1 cellular context compared by ENCODE assay signal in the genomic region with DNA sequence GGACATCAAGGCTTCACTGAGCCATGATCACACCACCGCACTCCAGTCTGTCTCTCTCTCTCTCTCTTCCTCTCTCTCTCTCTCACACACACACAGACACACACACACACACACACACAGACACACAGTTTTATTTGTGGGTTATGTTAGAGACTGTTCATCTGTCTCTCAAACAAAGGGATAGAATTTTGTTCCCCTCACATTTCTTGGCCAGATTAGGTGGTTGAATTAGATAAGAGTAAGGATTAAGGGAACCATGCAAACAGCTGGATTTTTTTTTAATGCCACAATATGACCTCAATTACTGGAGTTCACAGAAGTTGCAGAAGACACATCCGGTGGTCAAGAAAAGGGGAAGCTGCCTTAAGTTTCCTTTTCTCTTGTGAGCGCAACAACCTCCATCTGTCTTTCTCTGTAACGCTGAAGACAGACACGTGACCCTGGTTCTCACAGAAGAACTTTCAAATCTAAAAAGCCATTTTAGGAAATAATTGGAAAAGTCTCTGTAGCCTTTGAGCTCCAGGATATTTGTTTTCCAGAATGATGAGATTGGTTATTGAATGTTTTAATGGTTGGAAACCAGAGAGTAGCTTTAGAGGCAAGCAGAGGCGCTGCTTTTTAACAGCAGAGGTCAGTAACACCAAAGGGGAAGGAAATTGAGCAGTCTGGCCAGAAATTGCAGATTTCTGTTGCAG.
TF ChIP-seq lines count a peak whose summit lies in the region.

No MANE protein-coding gene starts in this region.

TF ChIP-seq in HepG2, 621 proteins besides CTCF, POLR2A, EP300 and RAD21 (continued from another document and continues in another):
- 0 out of 2 replicates have a peak, but pooled peaks have one; percentile 22 for TF ChIP-seq ZNF263 (CRISPR knock-in tag; IDR thresholded peaks at IDR 0.05)
- TF ChIP-seq DMAP1 (CRISPR knock-in tag; IDR thresholded peaks at IDR 0.05): no peak
- no peak for TF ChIP-seq ZNF101 (CRISPR knock-in tag; IDR thresholded peaks at IDR 0.05; ENCODE audit: borderline replicate concordance, low read depth)
- no peak for TF ChIP-seq HHEX (CRISPR knock-in tag; IDR thresholded peaks at IDR 0.05)
- TF ChIP-seq KDM1A (CRISPR knock-in tag; IDR thresholded peaks at IDR 0.05): no peak
- peak; percentile 10; the same call in 1 of the 2 replicates for TF ChIP-seq NFE2L2 (IDR thresholded peaks at IDR 0.05; ENCODE audit: low read length)
- TF ChIP-seq SIX1 (CRISPR knock-in tag; IDR thresholded peaks at IDR 0.05; ENCODE audit: borderline replicate concordance): 0 out of 2 replicates have a peak, but pooled peaks have one; percentile 29
- no peak for TF ChIP-seq ATRX (CRISPR knock-in tag; IDR thresholded peaks at IDR 0.05; ENCODE audit: borderline replicate concordance)
- TF ChIP-seq, protein P1, sequence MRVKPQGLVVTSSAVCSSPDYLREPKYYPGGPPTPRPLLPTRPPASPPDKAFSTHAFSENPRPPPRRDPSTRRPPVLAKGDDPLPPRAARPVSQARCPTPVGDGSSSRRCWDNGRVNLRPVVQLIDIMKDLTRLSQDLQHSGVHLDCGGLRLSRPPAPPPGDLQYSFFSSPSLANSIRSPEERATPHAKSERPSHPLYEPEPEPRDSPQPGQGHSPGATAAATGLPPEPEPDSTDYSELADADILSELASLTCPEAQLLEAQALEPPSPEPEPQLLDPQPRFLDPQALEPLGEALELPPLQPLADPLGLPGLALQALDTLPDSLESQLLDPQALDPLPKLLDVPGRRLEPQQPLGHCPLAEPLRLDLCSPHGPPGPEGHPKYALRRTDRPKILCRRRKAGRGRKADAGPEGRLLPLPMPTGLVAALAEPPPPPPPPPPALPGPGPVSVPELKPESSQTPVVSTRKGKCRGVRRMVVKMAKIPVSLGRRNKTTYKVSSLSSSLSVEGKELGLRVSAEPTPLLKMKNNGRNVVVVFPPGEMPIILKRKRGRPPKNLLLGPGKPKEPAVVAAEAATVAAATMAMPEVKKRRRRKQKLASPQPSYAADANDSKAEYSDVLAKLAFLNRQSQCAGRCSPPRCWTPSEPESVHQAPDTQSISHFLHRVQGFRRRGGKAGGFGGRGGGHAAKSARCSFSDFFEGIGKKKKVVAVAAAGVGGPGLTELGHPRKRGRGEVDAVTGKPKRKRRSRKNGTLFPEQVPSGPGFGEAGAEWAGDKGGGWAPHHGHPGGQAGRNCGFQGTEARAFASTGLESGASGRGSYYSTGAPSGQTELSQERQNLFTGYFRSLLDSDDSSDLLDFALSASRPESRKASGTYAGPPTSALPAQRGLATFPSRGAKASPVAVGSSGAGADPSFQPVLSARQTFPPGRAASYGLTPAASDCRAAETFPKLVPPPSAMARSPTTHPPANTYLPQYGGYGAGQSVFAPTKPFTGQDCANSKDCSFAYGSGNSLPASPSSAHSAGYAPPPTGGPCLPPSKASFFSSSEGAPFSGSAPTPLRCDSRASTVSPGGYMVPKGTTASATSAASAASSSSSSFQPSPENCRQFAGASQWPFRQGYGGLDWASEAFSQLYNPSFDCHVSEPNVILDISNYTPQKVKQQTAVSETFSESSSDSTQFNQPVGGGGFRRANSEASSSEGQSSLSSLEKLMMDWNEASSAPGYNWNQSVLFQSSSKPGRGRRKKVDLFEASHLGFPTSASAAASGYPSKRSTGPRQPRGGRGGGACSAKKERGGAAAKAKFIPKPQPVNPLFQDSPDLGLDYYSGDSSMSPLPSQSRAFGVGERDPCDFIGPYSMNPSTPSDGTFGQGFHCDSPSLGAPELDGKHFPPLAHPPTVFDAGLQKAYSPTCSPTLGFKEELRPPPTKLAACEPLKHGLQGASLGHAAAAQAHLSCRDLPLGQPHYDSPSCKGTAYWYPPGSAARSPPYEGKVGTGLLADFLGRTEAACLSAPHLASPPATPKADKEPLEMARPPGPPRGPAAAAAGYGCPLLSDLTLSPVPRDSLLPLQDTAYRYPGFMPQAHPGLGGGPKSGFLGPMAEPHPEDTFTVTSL (CRISPR knock-in tag; IDR thresholded peaks at IDR 0.05; ENCODE audit: borderline replicate concordance): no peak
- 0 out of 2 replicates have a peak, but pooled peaks have one; percentile 37 for TF ChIP-seq ZNF34 (CRISPR knock-in tag; IDR thresholded peaks at IDR 0.05; ENCODE audit: borderline replicate concordance)
- TF ChIP-seq, protein P2, sequence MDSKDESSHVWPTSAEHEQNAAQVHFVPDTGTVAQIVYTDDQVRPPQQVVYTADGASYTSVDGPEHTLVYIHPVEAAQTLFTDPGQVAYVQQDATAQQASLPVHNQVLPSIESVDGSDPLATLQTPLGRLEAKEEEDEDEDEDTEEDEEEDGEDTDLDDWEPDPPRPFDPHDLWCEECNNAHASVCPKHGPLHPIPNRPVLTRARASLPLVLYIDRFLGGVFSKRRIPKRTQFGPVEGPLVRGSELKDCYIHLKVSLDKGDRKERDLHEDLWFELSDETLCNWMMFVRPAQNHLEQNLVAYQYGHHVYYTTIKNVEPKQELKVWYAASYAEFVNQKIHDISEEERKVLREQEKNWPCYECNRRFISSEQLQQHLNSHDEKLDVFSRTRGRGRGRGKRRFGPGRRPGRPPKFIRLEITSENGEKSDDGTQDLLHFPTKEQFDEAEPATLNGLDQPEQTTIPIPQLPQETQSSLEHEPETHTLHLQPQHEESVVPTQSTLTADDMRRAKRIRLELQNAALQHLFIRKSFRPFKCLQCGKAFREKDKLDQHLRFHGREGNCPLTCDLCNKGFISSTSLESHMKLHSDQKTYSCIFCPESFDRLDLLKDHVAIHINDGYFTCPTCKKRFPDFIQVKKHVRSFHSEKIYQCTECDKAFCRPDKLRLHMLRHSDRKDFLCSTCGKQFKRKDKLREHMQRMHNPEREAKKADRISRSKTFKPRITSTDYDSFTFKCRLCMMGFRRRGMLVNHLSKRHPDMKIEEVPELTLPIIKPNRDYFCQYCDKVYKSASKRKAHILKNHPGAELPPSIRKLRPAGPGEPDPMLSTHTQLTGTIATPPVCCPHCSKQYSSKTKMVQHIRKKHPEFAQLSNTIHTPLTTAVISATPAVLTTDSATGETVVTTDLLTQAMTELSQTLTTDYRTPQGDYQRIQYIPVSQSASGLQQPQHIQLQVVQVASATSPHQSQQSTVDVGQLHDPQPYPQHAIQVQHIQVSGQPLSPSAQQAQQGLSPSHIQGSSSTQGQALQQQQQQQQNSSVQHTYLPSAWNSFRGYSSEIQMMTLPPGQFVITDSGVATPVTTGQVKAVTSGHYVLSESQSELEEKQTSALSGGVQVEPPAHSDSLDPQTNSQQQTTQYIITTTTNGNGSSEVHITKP (CRISPR knock-in tag; IDR thresholded peaks at IDR 0.05; ENCODE audit: low read depth): peak; percentile 54; the same call in 1 of the 2 replicates
- TF ChIP-seq, protein P3, sequence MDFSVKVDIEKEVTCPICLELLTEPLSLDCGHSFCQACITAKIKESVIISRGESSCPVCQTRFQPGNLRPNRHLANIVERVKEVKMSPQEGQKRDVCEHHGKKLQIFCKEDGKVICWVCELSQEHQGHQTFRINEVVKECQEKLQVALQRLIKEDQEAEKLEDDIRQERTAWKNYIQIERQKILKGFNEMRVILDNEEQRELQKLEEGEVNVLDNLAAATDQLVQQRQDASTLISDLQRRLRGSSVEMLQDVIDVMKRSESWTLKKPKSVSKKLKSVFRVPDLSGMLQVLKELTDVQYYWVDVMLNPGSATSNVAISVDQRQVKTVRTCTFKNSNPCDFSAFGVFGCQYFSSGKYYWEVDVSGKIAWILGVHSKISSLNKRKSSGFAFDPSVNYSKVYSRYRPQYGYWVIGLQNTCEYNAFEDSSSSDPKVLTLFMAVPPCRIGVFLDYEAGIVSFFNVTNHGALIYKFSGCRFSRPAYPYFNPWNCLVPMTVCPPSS (IDR thresholded peaks at IDR 0.05): no peak
- TF ChIP-seq BHLHE40 (IDR thresholded peaks at IDR 0.05; ENCODE audit: low read length): peak; percentile 7; the same call in 1 of the 2 replicates
- TF ChIP-seq SALL2 (CRISPR knock-in tag; IDR thresholded peaks at IDR 0.05): peak; percentile 53; the same call in 1 of the 2 replicates
- TF ChIP-seq TARDBP (CRISPR knock-in tag; IDR thresholded peaks at IDR 0.05): no peak; the same call in 1 of the 2 replicates
- no peak for TF ChIP-seq ZNF260 (CRISPR knock-in tag; IDR thresholded peaks at IDR 0.05; ENCODE audit: borderline replicate concordance, low read depth)
- TF ChIP-seq ZNF782 (CRISPR knock-in tag; IDR thresholded peaks at IDR 0.05; ENCODE audit: borderline replicate concordance): no peak
- TF ChIP-seq ZNF251 (CRISPR knock-in tag; IDR thresholded peaks at IDR 0.05): no peak
- TF ChIP-seq ZNF230 (CRISPR knock-in tag; IDR thresholded peaks at IDR 0.05): peak; percentile 22; the same call in 1 of the 2 replicates
- no peak; the same call in 1 of the 2 replicates for TF ChIP-seq ZNF256 (CRISPR knock-in tag; conservative IDR thresholded peaks at IDR 0.05)
- TF ChIP-seq, protein P4, sequence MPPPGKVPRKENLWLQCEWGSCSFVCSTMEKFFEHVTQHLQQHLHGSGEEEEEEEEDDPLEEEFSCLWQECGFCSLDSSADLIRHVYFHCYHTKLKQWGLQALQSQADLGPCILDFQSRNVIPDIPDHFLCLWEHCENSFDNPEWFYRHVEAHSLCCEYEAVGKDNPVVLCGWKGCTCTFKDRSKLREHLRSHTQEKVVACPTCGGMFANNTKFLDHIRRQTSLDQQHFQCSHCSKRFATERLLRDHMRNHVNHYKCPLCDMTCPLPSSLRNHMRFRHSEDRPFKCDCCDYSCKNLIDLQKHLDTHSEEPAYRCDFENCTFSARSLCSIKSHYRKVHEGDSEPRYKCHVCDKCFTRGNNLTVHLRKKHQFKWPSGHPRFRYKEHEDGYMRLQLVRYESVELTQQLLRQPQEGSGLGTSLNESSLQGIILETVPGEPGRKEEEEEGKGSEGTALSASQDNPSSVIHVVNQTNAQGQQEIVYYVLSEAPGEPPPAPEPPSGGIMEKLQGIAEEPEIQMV (CRISPR knock-in tag; IDR thresholded peaks at IDR 0.05; ENCODE audit: low read depth): 0 out of 2 replicates have a peak, but pooled peaks have one; percentile 39
- TF ChIP-seq ZSCAN25 (CRISPR knock-in tag; IDR thresholded peaks at IDR 0.05): no peak
- TF ChIP-seq, protein P5, sequence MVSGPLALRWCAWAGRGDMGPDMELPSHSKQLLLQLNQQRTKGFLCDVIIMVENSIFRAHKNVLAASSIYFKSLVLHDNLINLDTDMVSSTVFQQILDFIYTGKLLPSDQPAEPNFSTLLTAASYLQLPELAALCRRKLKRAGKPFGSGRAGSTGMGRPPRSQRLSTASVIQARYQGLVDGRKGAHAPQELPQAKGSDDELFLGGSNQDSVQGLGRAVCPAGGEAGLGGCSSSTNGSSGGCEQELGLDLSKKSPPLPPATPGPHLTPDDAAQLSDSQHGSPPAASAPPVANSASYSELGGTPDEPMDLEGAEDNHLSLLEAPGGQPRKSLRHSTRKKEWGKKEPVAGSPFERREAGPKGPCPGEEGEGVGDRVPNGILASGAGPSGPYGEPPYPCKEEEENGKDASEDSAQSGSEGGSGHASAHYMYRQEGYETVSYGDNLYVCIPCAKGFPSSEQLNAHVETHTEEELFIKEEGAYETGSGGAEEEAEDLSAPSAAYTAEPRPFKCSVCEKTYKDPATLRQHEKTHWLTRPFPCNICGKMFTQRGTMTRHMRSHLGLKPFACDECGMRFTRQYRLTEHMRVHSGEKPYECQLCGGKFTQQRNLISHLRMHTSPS (CRISPR knock-in tag; IDR thresholded peaks at IDR 0.05; ENCODE audit: low read depth): no peak
- TF ChIP-seq, protein P6, sequence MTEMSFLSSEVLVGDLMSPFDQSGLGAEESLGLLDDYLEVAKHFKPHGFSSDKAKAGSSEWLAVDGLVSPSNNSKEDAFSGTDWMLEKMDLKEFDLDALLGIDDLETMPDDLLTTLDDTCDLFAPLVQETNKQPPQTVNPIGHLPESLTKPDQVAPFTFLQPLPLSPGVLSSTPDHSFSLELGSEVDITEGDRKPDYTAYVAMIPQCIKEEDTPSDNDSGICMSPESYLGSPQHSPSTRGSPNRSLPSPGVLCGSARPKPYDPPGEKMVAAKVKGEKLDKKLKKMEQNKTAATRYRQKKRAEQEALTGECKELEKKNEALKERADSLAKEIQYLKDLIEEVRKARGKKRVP (CRISPR knock-in tag; IDR thresholded peaks at IDR 0.05): no peak
- TF ChIP-seq SRSF1 (optimal IDR thresholded peaks at IDR 0.05; ENCODE audit: low read depth, low read length): no peak
- no peak for TF ChIP-seq SYNCRIP (IDR thresholded peaks at IDR 0.05; ENCODE audit: insufficient read depth, low read depth, low read length)
- no peak for TF ChIP-seq SMAD1 (CRISPR knock-in tag; IDR thresholded peaks at IDR 0.05; ENCODE audit: borderline replicate concordance, low read depth)
- TF ChIP-seq HOXA9 (CRISPR knock-in tag; IDR thresholded peaks at IDR 0.05; ENCODE audit: borderline replicate concordance): no peak
- TF ChIP-seq ZBTB21 (CRISPR knock-in tag; IDR thresholded peaks at IDR 0.05): peak; percentile 35; the same call in 1 of the 2 replicates
- no peak for TF ChIP-seq ZNF549 (CRISPR knock-in tag; IDR thresholded peaks at IDR 0.05)
- no peak for TF ChIP-seq PTBP1 (IDR thresholded peaks at IDR 0.05; ENCODE audit: low read depth, low read length, poor library complexity, severe bottlenecking)
- TF ChIP-seq, protein P7, sequence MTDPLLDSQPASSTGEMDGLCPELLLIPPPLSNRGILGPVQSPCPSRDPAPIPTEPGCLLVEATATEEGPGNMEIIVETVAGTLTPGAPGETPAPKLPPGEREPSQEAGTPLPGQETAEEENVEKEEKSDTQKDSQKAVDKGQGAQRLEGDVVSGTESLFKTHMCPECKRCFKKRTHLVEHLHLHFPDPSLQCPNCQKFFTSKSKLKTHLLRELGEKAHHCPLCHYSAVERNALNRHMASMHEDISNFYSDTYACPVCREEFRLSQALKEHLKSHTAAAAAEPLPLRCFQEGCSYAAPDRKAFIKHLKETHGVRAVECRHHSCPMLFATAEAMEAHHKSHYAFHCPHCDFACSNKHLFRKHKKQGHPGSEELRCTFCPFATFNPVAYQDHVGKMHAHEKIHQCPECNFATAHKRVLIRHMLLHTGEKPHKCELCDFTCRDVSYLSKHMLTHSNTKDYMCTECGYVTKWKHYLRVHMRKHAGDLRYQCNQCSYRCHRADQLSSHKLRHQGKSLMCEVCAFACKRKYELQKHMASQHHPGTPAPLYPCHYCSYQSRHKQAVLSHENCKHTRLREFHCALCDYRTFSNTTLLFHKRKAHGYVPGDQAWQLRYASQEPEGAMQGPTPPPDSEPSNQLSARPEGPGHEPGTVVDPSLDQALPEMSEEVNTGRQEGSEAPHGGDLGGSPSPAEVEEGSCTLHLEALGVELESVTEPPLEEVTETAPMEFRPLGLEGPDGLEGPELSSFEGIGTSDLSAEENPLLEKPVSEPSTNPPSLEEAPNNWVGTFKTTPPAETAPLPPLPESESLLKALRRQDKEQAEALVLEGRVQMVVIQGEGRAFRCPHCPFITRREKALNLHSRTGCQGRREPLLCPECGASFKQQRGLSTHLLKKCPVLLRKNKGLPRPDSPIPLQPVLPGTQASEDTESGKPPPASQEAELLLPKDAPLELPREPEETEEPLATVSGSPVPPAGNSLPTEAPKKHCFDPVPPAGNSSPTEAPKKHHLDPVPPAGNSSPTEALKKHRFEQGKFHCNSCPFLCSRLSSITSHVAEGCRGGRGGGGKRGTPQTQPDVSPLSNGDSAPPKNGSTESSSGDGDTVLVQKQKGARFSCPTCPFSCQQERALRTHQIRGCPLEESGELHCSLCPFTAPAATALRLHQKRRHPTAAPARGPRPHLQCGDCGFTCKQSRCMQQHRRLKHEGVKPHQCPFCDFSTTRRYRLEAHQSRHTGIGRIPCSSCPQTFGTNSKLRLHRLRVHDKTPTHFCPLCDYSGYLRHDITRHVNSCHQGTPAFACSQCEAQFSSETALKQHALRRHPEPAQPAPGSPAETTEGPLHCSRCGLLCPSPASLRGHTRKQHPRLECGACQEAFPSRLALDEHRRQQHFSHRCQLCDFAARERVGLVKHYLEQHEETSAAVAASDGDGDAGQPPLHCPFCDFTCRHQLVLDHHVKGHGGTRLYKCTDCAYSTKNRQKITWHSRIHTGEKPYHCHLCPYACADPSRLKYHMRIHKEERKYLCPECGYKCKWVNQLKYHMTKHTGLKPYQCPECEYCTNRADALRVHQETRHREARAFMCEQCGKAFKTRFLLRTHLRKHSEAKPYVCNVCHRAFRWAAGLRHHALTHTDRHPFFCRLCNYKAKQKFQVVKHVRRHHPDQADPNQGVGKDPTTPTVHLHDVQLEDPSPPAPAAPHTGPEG (CRISPR knock-in tag; IDR thresholded peaks at IDR 0.05): 0 out of 2 replicates have a peak, but pooled peaks have one; percentile 61
